Comparison of ENCODE assay signal across 1 cellular context in genomic region chr6:33454009-33454946, GRCh38.
A peak's percentile ranks its signal among the peaks of the same experiment; 100 is the strongest.
TF ChIP-seq lines count a peak whose summit lies in the region.

Gene ZBTB9, plus strand, starts transcription at chr6:33454576. Its CDS starts 525 bp downstream, at chr6:33455101.

TF ChIP-seq in HepG2, 621 proteins besides CTCF, POLR2A, EP300 and RAD21 (continued from another document and continues in another):
- no peak for TF ChIP-seq FOXO4 (CRISPR knock-in tag; conservative IDR thresholded peaks at IDR 0.05)
- 0 out of 2 replicates have a peak, but pooled peaks have one; percentile 65 for TF ChIP-seq ZNF414 (CRISPR knock-in tag; IDR thresholded peaks at IDR 0.05)
- peak; percentile 81; the same call in 1 of the 2 replicates for TF ChIP-seq ZSCAN21 (CRISPR knock-in tag; IDR thresholded peaks at IDR 0.05; ENCODE audit: borderline replicate concordance)
- TF ChIP-seq ZNF136 (CRISPR knock-in tag; IDR thresholded peaks at IDR 0.05; ENCODE audit: low read depth): peak; percentile 58; the same call in 1 of the 2 replicates
- peak; percentile 75; the same call in 1 of the 2 replicates for TF ChIP-seq ZNF749 (CRISPR knock-in tag; IDR thresholded peaks at IDR 0.05; ENCODE audit: borderline replicate concordance)
- TF ChIP-seq ZNF780A (CRISPR knock-in tag; IDR thresholded peaks at IDR 0.05): peak; percentile 91
- TF ChIP-seq REXO4 (CRISPR knock-in tag; IDR thresholded peaks at IDR 0.05; ENCODE audit: borderline replicate concordance): no peak
- TF ChIP-seq GTF2F1 (IDR thresholded peaks at IDR 0.05; ENCODE audit: low read length): no peak
- peak; percentile 94 for TF ChIP-seq MED8 (CRISPR knock-in tag; IDR thresholded peaks at IDR 0.05; ENCODE audit: insufficient replicate concordance)
- peak; percentile 79 for TF ChIP-seq HES4 (CRISPR knock-in tag; IDR thresholded peaks at IDR 0.05; ENCODE audit: borderline replicate concordance)
- no peak for TF ChIP-seq NCOR1 (IDR thresholded peaks at IDR 0.05; ENCODE audit: borderline replicate concordance, low read length)
- no peak for TF ChIP-seq MLLT10 (CRISPR knock-in tag; IDR thresholded peaks at IDR 0.05)
- TF ChIP-seq ATF5 (CRISPR knock-in tag; IDR thresholded peaks at IDR 0.05; ENCODE audit: low read depth): no peak
- TF ChIP-seq ZNF234 (CRISPR knock-in tag; conservative IDR thresholded peaks at IDR 0.05): no peak; the same call in none of the 2 replicates
- peak; percentile 82; the same call in 1 of the 2 replicates for TF ChIP-seq FUBP1 (CRISPR knock-in tag; IDR thresholded peaks at IDR 0.05; ENCODE audit: borderline replicate concordance)
- peak; percentile 59; the same call in 1 of the 2 replicates for TF ChIP-seq AFF4 (CRISPR knock-in tag; IDR thresholded peaks at IDR 0.05)
- 0 out of 2 replicates have a peak, but pooled peaks have one; percentile 21 for TF ChIP-seq ZNF549 (CRISPR knock-in tag; IDR thresholded peaks at IDR 0.05)
- no peak for TF ChIP-seq ZFAT (CRISPR knock-in tag; conservative IDR thresholded peaks at IDR 0.05)
- peak; percentile 98 for TF ChIP-seq NRL (CRISPR knock-in tag; IDR thresholded peaks at IDR 0.05; ENCODE audit: borderline replicate concordance)
- peak; percentile 79; the same call in 1 of the 2 replicates for TF ChIP-seq SIN3B (IDR thresholded peaks at IDR 0.05; ENCODE audit: low read length)
- peak; percentile 98 for TF ChIP-seq ZFY (CRISPR knock-in tag; IDR thresholded peaks at IDR 0.05)
- no peak for TF ChIP-seq SOX6 (IDR thresholded peaks at IDR 0.05)
- TF ChIP-seq SOX6 (CRISPR knock-in tag; IDR thresholded peaks at IDR 0.05): peak; percentile 74
- no peak for TF ChIP-seq SIX4 (CRISPR knock-in tag; IDR thresholded peaks at IDR 0.05)
- TF ChIP-seq ATF6 (CRISPR knock-in tag; conservative IDR thresholded peaks at IDR 0.05): no peak
- TF ChIP-seq GABPA (IDR thresholded peaks at IDR 0.05; ENCODE audit: low read depth, low read length): peak; percentile 100
- TF ChIP-seq GABPA (CRISPR knock-in tag; IDR thresholded peaks at IDR 0.05; ENCODE audit: low read depth): peak; percentile 96
- TF ChIP-seq CREBL2 (CRISPR knock-in tag; IDR thresholded peaks at IDR 0.05; ENCODE audit: borderline replicate concordance): no peak; the same call in 1 of the 2 replicates
- TF ChIP-seq ZNF724P (CRISPR knock-in tag; IDR thresholded peaks at IDR 0.05; ENCODE audit: borderline replicate concordance): peak; percentile 86; the same call in 1 of the 2 replicates
- TF ChIP-seq NFE2 (CRISPR knock-in tag; IDR thresholded peaks at IDR 0.05): no peak
- TF ChIP-seq MAFF (IDR thresholded peaks at IDR 0.05; ENCODE audit: low read depth, low read length): no peak
- TF ChIP-seq ZNF878 (CRISPR knock-in tag; IDR thresholded peaks at IDR 0.05): 0 out of 2 replicates have a peak, but pooled peaks have one; percentile 0
- peak; percentile 27; the same call in 1 of the 2 replicates for TF ChIP-seq ZNF367 (CRISPR knock-in tag; IDR thresholded peaks at IDR 0.05; ENCODE audit: borderline replicate concordance)
- 0 out of 2 replicates have a peak, but pooled peaks have one; percentile 63 for TF ChIP-seq SMYD3 (CRISPR knock-in tag; IDR thresholded peaks at IDR 0.05)
- TF ChIP-seq TIGD3 (CRISPR knock-in tag; IDR thresholded peaks at IDR 0.05; ENCODE audit: borderline replicate concordance): peak; percentile 95
- TF ChIP-seq ZNF709 (CRISPR knock-in tag; IDR thresholded peaks at IDR 0.05): peak; percentile 93; the same call in 1 of the 2 replicates
- TF ChIP-seq HDAC1 (CRISPR knock-in tag; IDR thresholded peaks at IDR 0.05): peak; percentile 99
- peak; percentile 95 for TF ChIP-seq IRF9 (CRISPR knock-in tag; IDR thresholded peaks at IDR 0.05; ENCODE audit: borderline replicate concordance)
- peak; percentile 69; the same call in 1 of the 2 replicates for TF ChIP-seq ZNF121 (CRISPR knock-in tag; IDR thresholded peaks at IDR 0.05)
- peak; percentile 96 for TF ChIP-seq DR1 (CRISPR knock-in tag; IDR thresholded peaks at IDR 0.05)
- no peak for TF ChIP-seq ZEB1 (IDR thresholded peaks at IDR 0.05; ENCODE audit: insufficient replicate concordance, low read depth)
- peak; percentile 28; the same call in 1 of the 2 replicates for TF ChIP-seq EED (CRISPR knock-in tag; IDR thresholded peaks at IDR 0.05)
- TF ChIP-seq SRF (IDR thresholded peaks at IDR 0.05; ENCODE audit: low read depth, low read length): no peak
- no peak for TF ChIP-seq MTA3 (CRISPR knock-in tag; IDR thresholded peaks at IDR 0.05)
- peak; percentile 85; the same call in 1 of the 2 replicates for TF ChIP-seq ZNF275 (CRISPR knock-in tag; IDR thresholded peaks at IDR 0.05; ENCODE audit: borderline replicate concordance)
- TF ChIP-seq USF2 (IDR thresholded peaks at IDR 0.05; ENCODE audit: low read depth, low read length): no peak
- TF ChIP-seq USF2 (CRISPR knock-in tag; IDR thresholded peaks at IDR 0.05; ENCODE audit: borderline replicate concordance): no peak; the same call in 1 of the 2 replicates
- no peak; the same call in 1 of the 2 replicates for TF ChIP-seq ZNF441 (CRISPR knock-in tag; IDR thresholded peaks at IDR 0.05; ENCODE audit: borderline replicate concordance)
- TF ChIP-seq NR1H2 (CRISPR knock-in tag; IDR thresholded peaks at IDR 0.05; ENCODE audit: borderline replicate concordance, low read depth): no peak
